Comparison of ENCODE assay signal across 8 cellular contexts in genomic region chr12:93466625-93467350, GRCh38. TPM values are rescaled to one million over a fixed set of nuclear protein-coding genes. Genes with fewer than 3 reads are reported as not detected.
DNase-seq lines count a peak whose midpoint lies in the region; ATAC-seq and TF ChIP-seq lines count a peak whose summit lies in the region.

No MANE protein-coding gene starts in this region.

- peaks cover 8% of the 10 kb centered on the region for H3K4me1 ChIP-seq in SJSA1 (replicated peaks)
- H3K4me1 ChIP-seq in spleen = peaks cover 8 to 40% (median 29%) of the 10 kb centered on the region in 6 donors

- no peak for TF ChIP-seq POLR2A in spleen (IDR thresholded peaks at IDR 0.05)

- no peak for TF ChIP-seq CTCF in spleen (IDR thresholded peaks at IDR 0.05 in 8 of 11, conservative IDR thresholded peaks at IDR 0.05 in 3 of 11)

- DNase-seq in SJSA1 (ENCODE audit: low read depth in 1 of 2, low spot score in 2 of 2) (no peak), Right ventricle myocardium superior (no peak), spleen (no peak), inferior parietal cortex (ENCODE audit: extremely low spot score) (no peak), DMS153 (lab: John Stamatoyannopoulos, UW) (no peak)

- H3K27ac ChIP-seq in SJSA1 = no peak overlapping the region
- H3K27ac ChIP-seq in spleen = peak overlapping the region in 6 of 8 donors; percentile 91 to 96 (median 94)

- intact Hi-C loops in Right ventricle myocardium superior (cut with DNase I) = no loop called here
- intact Hi-C loops in spleen (cut with DNase I; ENCODE audit: low total_unique reads) = no loop called here

- ATAC-seq in GM21576 (IDR thresholded peaks at IDR 0.05; ENCODE audit: unreplicated experiment) (peak; percentile 1), Right ventricle myocardium superior (ENCODE audit: poor library complexity) (peak; percentile 25), HG03039 (IDR thresholded peaks at IDR 0.05; ENCODE audit: unreplicated experiment) (no peak), GM18861 (IDR thresholded peaks at IDR 0.05; ENCODE audit: unreplicated experiment) (no peak)

- H3K4me3 ChIP-seq in SJSA1 (peak overlapping the region; percentile 74), spleen (peak overlapping the region in 6 of 8 donors; percentile 60 to 84 (median 67))

- no peaks in the 10 kb centered on the region for H3K27me3 ChIP-seq in SJSA1 (replicated peaks)
- no peaks in the 10 kb centered on the region for H3K27me3 ChIP-seq in spleen (replicated peaks in 1 of 7)

- H3K9me3 ChIP-seq in SJSA1 (replicated peaks) (no peaks in the 10 kb centered on the region), spleen (no peaks in the 10 kb centered on the region)

- 92 to 98% (median 94%) methylated on average over 9 of the region's 9 CpGs for WGBS in spleen, 5 donors

- H3K36me3 ChIP-seq in SJSA1 = peaks cover 30% of the 10 kb centered on the region
- peaks cover 0 to 26% (median 8%) of the 10 kb centered on the region in 6 donors for H3K36me3 ChIP-seq in spleen

RNA-seq across cellular contexts. Expression of gene MRPL42, which starts 0.5 kb away (rescaled TPM):
- total RNA-seq in SJSA1 (2014; rRNA removed; shearing (Covaris generic)) = 110 and 132 TPM in 2 replicates
- total RNA-seq in Right ventricle myocardium superior = 39.9 TPM
- total RNA-seq in spleen = 10 to 100 TPM; 37.2 to 56.8 (median 46.6) TPM
- 10 to 100 TPM; 17.9 to 31.1 (median 30.2) TPM for polyA plus RNA-seq in spleen

RNA-seq across cellular contexts. Expression of gene UBE2N, which starts 25.0 kb away (rescaled TPM):
- total RNA-seq in SJSA1 (2014; rRNA removed; shearing (Covaris generic)) = 103 and 123 TPM in 2 replicates
- total RNA-seq in Right ventricle myocardium superior = 77.3 TPM
- 10 to 100 TPM; 33.5 to 84.4 (median 60.1) TPM for total RNA-seq in spleen
- 10 to 100 TPM; 57.1 to 81.8 (median 80.9) TPM for polyA plus RNA-seq in spleen

Comparison
In these comparisons a context has a peak if more than half of its experiments do, and no peak if none do; other contexts are left out.
1. ATAC-seq: peak in GM21576 (single experiment) and Right ventricle myocardium superior (single experiment); none in HG03039 (single experiment) and GM18861 (single experiment).